In the genomic region with DNA sequence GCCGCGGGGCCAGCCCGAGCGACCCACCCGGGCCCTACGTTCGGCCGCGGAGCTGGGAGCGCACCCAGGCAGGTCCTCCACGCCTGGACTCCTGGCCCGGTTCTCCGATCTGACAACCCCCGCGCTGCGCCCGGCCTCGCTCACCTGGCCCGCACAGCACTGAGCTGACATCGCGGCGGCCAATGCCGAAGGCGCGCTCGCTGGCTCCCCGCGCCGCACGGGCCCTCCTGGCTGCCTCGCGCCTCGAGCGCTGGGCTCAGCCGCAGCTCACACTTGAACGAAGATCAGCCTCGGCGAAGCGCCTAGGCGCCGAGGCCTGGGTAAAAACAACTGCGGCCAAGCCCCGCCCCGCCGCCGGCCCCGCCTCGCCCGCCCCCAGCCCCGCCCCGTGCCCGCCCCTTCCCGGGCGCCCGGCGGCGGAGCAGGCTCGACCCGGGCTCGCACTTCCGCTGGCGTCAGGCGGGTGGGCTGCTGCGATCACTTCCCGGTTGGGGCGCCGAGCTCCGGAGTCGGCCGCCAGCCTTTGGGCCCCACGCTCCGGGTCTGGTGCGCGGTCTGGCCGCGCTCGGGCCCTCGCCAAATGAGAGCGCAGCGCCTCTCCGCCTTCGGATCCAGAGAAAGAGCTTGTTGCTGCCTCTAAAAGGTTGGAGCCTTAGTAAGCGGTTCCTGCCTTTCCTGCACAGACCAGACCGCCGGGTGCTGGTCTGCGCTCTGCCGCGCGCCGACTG, we compare ENCODE assay signal across 7 cellular contexts. TPM values are rescaled to one million over a fixed set of nuclear protein-coding genes. Genes with fewer than 3 reads are reported as not detected.
DNase-seq lines count a peak whose midpoint lies in the region; ATAC-seq and TF ChIP-seq lines count a peak whose summit lies in the region.

A gene (minus strand): TSS at position 297 of the 728 bp plus-strand sequence. CDS start 126 bp downstream, at position 171.

- intact Hi-C loops in activated CD4-positive, alpha-beta T cell treated with anti-CD3 and anti-CD28 coated beads for 36 hours (cut with DNase I, micrococcal nuclease) = loop anchor here (1.0 to 10.0 kb wide), 16 partner anchors 9 to 759 kb away; a partner anchor contains a TSS
- intact Hi-C loops in left colon (cut with DNase I, micrococcal nuclease) = no loop called here

- peak within 1 kb of the TSS; percentile 77 for H3K4me3 ChIP-seq in choroid plexus epithelial cell (ENCODE audit: low read depth, low read length)

- H3K4me3 Mint-ChIP-seq in activated CD4-positive, alpha-beta T cell treated with anti-CD3 and anti-CD28 coated beads for 36 hours = peak within 1 kb of the TSS; percentile 93

- H3K27ac Mint-ChIP-seq in activated CD4-positive, alpha-beta T cell treated with anti-CD3 and anti-CD28 coated beads for 36 hours = peak within 1 kb of the TSS; percentile 97

- POLR2A ChIA-PET in activated CD4-positive, alpha-beta T cell treated with anti-CD3 and anti-CD28 coated beads for 36 hours (lab: Charles Lee) = interaction anchor here (0.6 to 3.4 kb wide), 12 partner anchors 9 to 164 kb away, joined by 3 to 12 read pairs (median 4); no protein-coding TSS in a partner anchor

- DNase-seq in NCI-H1930 (lab: John Stamatoyannopoulos, UW) (peak; percentile 18 to 25), choroid plexus epithelial cell (ENCODE audit: low read depth) (peak; percentile 78), left colon (peak; percentile 85 to 89)
- DNase-seq in activated CD4-positive, alpha-beta T cell treated with anti-CD3 and anti-CD28 coated beads for 36 hours = peak; percentile 92
- DNase-seq in stimulated activated CD4-positive, alpha-beta T cell treated with anti-CD3 and anti-CD28 coated beads, Interleukin-1b, Interleukin-23, amount 100 ng/mL, for 4 hours (ENCODE audit: low read depth in 2 of 2) = peak; percentile 70 to 81

- peak; percentile 97 for TF ChIP-seq POLR2A in GM18505 (IDR thresholded peaks at IDR 0.05; ENCODE audit: borderline replicate concordance, extremely low read depth, insufficient read depth, insufficient read length)

- peaks cover 42% of the 10 kb centered on the region for H3K4me1 Mint-ChIP-seq in activated CD4-positive, alpha-beta T cell treated with anti-CD3 and anti-CD28 coated beads for 36 hours

- no peaks in the 10 kb centered on the region for H3K9me3 Mint-ChIP-seq in activated CD4-positive, alpha-beta T cell treated with anti-CD3 and anti-CD28 coated beads for 36 hours (ENCODE audit: low read depth)

- peaks cover 22% of the 10 kb centered on the region for H3K36me3 Mint-ChIP-seq in activated CD4-positive, alpha-beta T cell treated with anti-CD3 and anti-CD28 coated beads for 36 hours (ENCODE audit: low read depth)

- CTCF ChIA-PET in activated CD4-positive, alpha-beta T cell treated with anti-CD3 and anti-CD28 coated beads for 36 hours (lab: Charles Lee) = interaction anchor here (0.6 to 3.2 kb wide), 14 partner anchors 9 to 417 kb away, joined by 3 to 27 read pairs (median 3); no protein-coding TSS in a partner anchor

- H3K27me3 Mint-ChIP-seq in activated CD4-positive, alpha-beta T cell treated with anti-CD3 and anti-CD28 coated beads for 36 hours = no peaks in the 10 kb centered on the region

- peak; percentile 81 for ATAC-seq in GM18505 (IDR thresholded peaks at IDR 0.05; ENCODE audit: unreplicated experiment)
- ATAC-seq in HG02623 (IDR thresholded peaks at IDR 0.05; ENCODE audit: unreplicated experiment) = peak; percentile 82
- ATAC-seq in activated CD4-positive, alpha-beta T cell treated with anti-CD3 and anti-CD28 coated beads for 36 hours = peak; percentile 75
- peak; percentile 69 for ATAC-seq in left colon

- no peak for TF ChIP-seq CTCF in choroid plexus epithelial cell (conservative IDR thresholded peaks at IDR 0.05; ENCODE audit: low read depth, low read length)

RNA-seq across cellular contexts. Expression of the gene that starts here (rescaled TPM):
- total RNA-seq in activated CD4-positive, alpha-beta T cell treated with anti-CD3 and anti-CD28 coated beads for 36 hours = 10 to 100 TPM; 28.1 to 36.0 TPM
- 100 to 1,000 TPM; 147 to 152 TPM for total RNA-seq in left colon

Comparison
In these comparisons a context has a peak if more than half of its experiments do, and no peak if none do; other contexts are left out.
1. Peak in every context shown above with its lines: DNase-seq, ATAC-seq and H3K4me3 ChIP-seq.
2. DNase-seq: peak in every context shown above with its lines; median percentile 92 in activated CD4-positive, alpha-beta T cell treated with anti-CD3 and anti-CD28 coated beads for 36 hours; 87 in left colon; 78 in choroid plexus epithelial cell; 76 in stimulated activated CD4-positive, alpha-beta T cell treated with anti-CD3 and anti-CD28 coated beads, Interleukin-1b, Interleukin-23, amount 100 ng/mL, for 4 hours; 22 in NCI-H1930.
3. intact Hi-C loops: an anchor here in activated CD4-positive, alpha-beta T cell treated with anti-CD3 and anti-CD28 coated beads for 36 hours (1.0 to 10.0 kb wide); none called in left colon.